Comparison of ENCODE assay signal across 8 cellular contexts in genomic region chr11:910044-910588, GRCh38. TPM values are rescaled to one million over a fixed set of nuclear protein-coding genes. Genes with fewer than 3 reads are reported as not detected.
A peak's percentile ranks its signal among the peaks of the same experiment; 100 is the strongest.
DNase-seq lines count a peak whose midpoint lies in the region; ATAC-seq and TF ChIP-seq lines count a peak whose summit lies in the region.

No MANE protein-coding gene starts in this region.

- H4K91ac ChIP-seq in mesenchymal stem cell (ENCODE audit: low read length): peak overlapping the region; percentile 69

- H3K36me3 ChIP-seq in MG63 (peaks cover 32% of the 10 kb centered on the region), mesenchymal stem cell (ENCODE audit: control insufficient read depth in 1 of 2, insufficient read depth in 2 of 2, low read depth in 1 of 2, low read length in 2 of 2) (peaks cover 0 to 22% of the 10 kb centered on the region in 2 experiments), urinary bladder (ENCODE audit: insufficient read depth) (no peaks in the 10 kb centered on the region)

- H2BK15ac ChIP-seq in mesenchymal stem cell (ENCODE audit: low read depth, poor library complexity, severe bottlenecking): no peak overlapping the region

- H3K9me3 ChIP-seq in MG63 (no peaks in the 10 kb centered on the region), mesenchymal stem cell (ENCODE audit: control insufficient read depth, low read length) (no peaks in the 10 kb centered on the region)

- H3K36me3 Mint-ChIP-seq in activated T-cell treated with anti-CD3 and anti-CD28 coated beads, Interleukin-2, amount 50 U/mL, for 24 hours (ENCODE audit: low read depth): peaks cover 44% of the 10 kb centered on the region
- peaks cover 8% of the 10 kb centered on the region for H3K36me3 Mint-ChIP-seq in brain

- H3K4ac ChIP-seq in mesenchymal stem cell (ENCODE audit: low read depth in 1 of 2, low read length in 2 of 2): peak overlapping the region; percentile 21 to 42

- H3K4me3 ChIP-seq in MG63 (peak overlapping the region; percentile 100), mesenchymal stem cell (ENCODE audit: insufficient read depth in 1 of 2, low read depth in 1 of 2, low read length in 2 of 2) (peak overlapping the region; percentile 87 to 90), urinary bladder (ENCODE audit: low read depth, low read length) (peak overlapping the region; percentile 72)

- no peak for ATAC-seq in HG02973 (IDR thresholded peaks at IDR 0.05; ENCODE audit: unreplicated experiment)

- peaks cover 25% of the 10 kb centered on the region for H3K4me1 ChIP-seq in mesenchymal stem cell (ENCODE audit: control insufficient read depth, insufficient read depth, low read depth, low read length)
- peaks cover 2% of the 10 kb centered on the region for H3K4me1 ChIP-seq in urinary bladder (ENCODE audit: insufficient read depth)

- H2BK120ac ChIP-seq in mesenchymal stem cell (ENCODE audit: low read depth, low read length): no peak overlapping the region

- H3K27ac Mint-ChIP-seq in activated T-cell treated with anti-CD3 and anti-CD28 coated beads, Interleukin-2, amount 50 U/mL, for 24 hours: peak overlapping the region; percentile 90
- H3K27ac Mint-ChIP-seq in brain: peak overlapping the region; percentile 54 to 94 (median 89)

- H3K4me3 Mint-ChIP-seq in activated T-cell treated with anti-CD3 and anti-CD28 coated beads, Interleukin-2, amount 50 U/mL, for 24 hours: peak overlapping the region; percentile 91
- H3K4me3 Mint-ChIP-seq in brain: peak overlapping the region; percentile 91 to 95 (median 93)

- H2AFZ ChIP-seq in mesenchymal stem cell (ENCODE audit: low read depth, low read length): peak overlapping the region; percentile 98

- no peak for TF ChIP-seq CTCF in brain (conservative IDR thresholded peaks at IDR 0.05)

- no peaks in the 10 kb centered on the region for H3K27me3 Mint-ChIP-seq in activated T-cell treated with anti-CD3 and anti-CD28 coated beads, Interleukin-2, amount 50 U/mL, for 24 hours
- H3K27me3 Mint-ChIP-seq in brain: peaks cover 5% of the 10 kb centered on the region

- H4K8ac ChIP-seq in mesenchymal stem cell (ENCODE audit: low read length): peak overlapping the region; percentile 97

- H2BK12ac ChIP-seq in mesenchymal stem cell (ENCODE audit: low read length in 2 of 2): peak overlapping the region in 1 of 2 experiments; percentile 71

- no peaks in the 10 kb centered on the region for H3K9me3 Mint-ChIP-seq in activated T-cell treated with anti-CD3 and anti-CD28 coated beads, Interleukin-2, amount 50 U/mL, for 24 hours
- no peaks in the 10 kb centered on the region for H3K9me3 Mint-ChIP-seq in brain

- H3K23ac ChIP-seq in mesenchymal stem cell (ENCODE audit: low read length in 2 of 2): peak overlapping the region in 1 of 2 experiments; percentile 48

- H3K27ac ChIP-seq in mesenchymal stem cell (ENCODE audit: low read length, poor library complexity, severe bottlenecking) (no peak overlapping the region), urinary bladder (ENCODE audit: low read depth) (no peak overlapping the region)

- H3K18ac ChIP-seq in mesenchymal stem cell (ENCODE audit: low read depth in 1 of 2, low read length in 2 of 2): peak overlapping the region; percentile 62 to 69

- H2BK5ac ChIP-seq in mesenchymal stem cell (ENCODE audit: low read depth, low read length, poor library complexity, severe bottlenecking): no peak overlapping the region

- DNase-seq in activated T-cell treated with anti-CD3 and anti-CD28 coated beads, Interleukin-2, amount 50 U/mL, for 24 hours: no peak
- no peak for DNase-seq in activated T-cell treated with anti-CD3 and anti-CD28 coated beads, Interleukin-2, amount 50 U/mL, for 1 hour
- no peak for DNase-seq in MG63
- DNase-seq in mesenchymal stem cell: no peak
- no peak for DNase-seq in mesenteric fat pad (ENCODE audit: low spot score)

- no peak overlapping the region for H2AK5ac ChIP-seq in mesenchymal stem cell (ENCODE audit: low read length, severe bottlenecking)

- peak overlapping the region; percentile 90 for H3K9ac ChIP-seq in mesenchymal stem cell (ENCODE audit: low read length)

- 8% methylated on average over 36 of the region's 38 CpGs for WGBS in mesenchymal stem cell
- 1% methylated on average over 38 of the region's 38 CpGs for WGBS in urinary bladder

- H3K4me1 Mint-ChIP-seq in activated T-cell treated with anti-CD3 and anti-CD28 coated beads, Interleukin-2, amount 50 U/mL, for 24 hours (ENCODE audit: low read depth): peaks cover 26% of the 10 kb centered on the region
- H3K4me1 Mint-ChIP-seq in brain: peaks cover 24% of the 10 kb centered on the region

- peak overlapping the region; percentile 97 for H3K4me2 ChIP-seq in mesenchymal stem cell (ENCODE audit: low read length, poor library complexity, severe bottlenecking)

- H3K27me3 ChIP-seq in MG63 (no peaks in the 10 kb centered on the region), mesenchymal stem cell (ENCODE audit: control insufficient read depth in 1 of 2, insufficient read depth in 1 of 2, low read length in 2 of 2) (no peaks in the 10 kb centered on the region)

- H3K79me1 ChIP-seq in mesenchymal stem cell (replicated peaks; ENCODE audit: low read length, poor library complexity, severe bottlenecking): peaks cover 33% of the 10 kb centered on the region

- H3K14ac ChIP-seq in mesenchymal stem cell (ENCODE audit: low read length in 2 of 2): peak overlapping the region in 1 of 2 experiments; percentile 22

RNA-seq across cellular contexts. Expression of gene CHID1, which starts 0.5 kb away (rescaled TPM):
- 88.4 and 139 TPM in 2 replicates for total RNA-seq in MG63 (2014; rRNA removed; shearing (Covaris generic); ENCODE audit: low replicate concordance)
- polyA plus RNA-seq in brain (ENCODE audit: insufficient read depth, low read depth, low replicate concordance): 74.6 TPM
- 67.7 TPM for polyA plus RNA-seq in mesenchymal stem cell (2013, experiment 1 of 2)
- 65.9 TPM for polyA plus RNA-seq in mesenchymal stem cell (2013, experiment 2 of 2)
- 23.4 TPM for total RNA-seq in urinary bladder
- 62.3 TPM for polyA plus RNA-seq in urinary bladder
- 72.1 TPM for total RNA-seq in mesenteric fat pad

RNA-seq across cellular contexts. Expression of gene AP2A2, which starts 15.6 kb away (rescaled TPM):
- 22.2 and 43.1 TPM in 2 replicates for total RNA-seq in MG63 (2014; rRNA removed; shearing (Covaris generic); ENCODE audit: low replicate concordance)
- 67.3 TPM for polyA plus RNA-seq in brain (ENCODE audit: insufficient read depth, low read depth, low replicate concordance)
- polyA plus RNA-seq in mesenchymal stem cell (2013, experiment 1 of 2): 75.8 TPM
- polyA plus RNA-seq in mesenchymal stem cell (2013, experiment 2 of 2): 83.6 TPM
- total RNA-seq in urinary bladder: 26.5 TPM
- polyA plus RNA-seq in urinary bladder: 51.4 TPM
- 120 TPM for total RNA-seq in mesenteric fat pad
